Comparison of ENCODE assay signal across 14 cellular contexts in genomic region chr3:52518723-52519444, GRCh38. TPM values are rescaled to one million over a fixed set of nuclear protein-coding genes. Genes with fewer than 3 reads are reported as not detected.
DNase-seq lines count a peak whose midpoint lies in the region; ATAC-seq and TF ChIP-seq lines count a peak whose summit lies in the region.
"Had no signal": no experiment of that assay in that cellular context is flagged by ENCODE, and none has a peak within 500 bp of the region (broad histone marks: within the 10 kb centered on the region; RNA-seq: fewer than 3 reads in every experiment).

No MANE protein-coding gene starts in this region.

- H3K9me3 ChIP-seq in right atrium auricular region (no peaks in the 10 kb centered on the region), T-helper 17 cell (ENCODE audit: control insufficient read depth, low read length, poor library complexity, severe bottlenecking) (no peaks in the 10 kb centered on the region)

- H3K36me3 Mint-ChIP-seq in T-helper 17 cell (ENCODE audit: low read depth), result no peaks in the 10 kb centered on the region
- H3K36me3 Mint-ChIP-seq: naive B cell had no signal

- H3K27ac ChIP-seq in right atrium auricular region, result no peak overlapping the region
- H3K27ac ChIP-seq in rectal smooth muscle tissue (ENCODE audit: low read depth, low read length), result no peak overlapping the region
- H3K27ac ChIP-seq: SK-N-MC had no signal

- H3K27ac Mint-ChIP-seq in T-helper 17 cell, result no peak overlapping the region

- peaks cover 2% of the 10 kb centered on the region for H3K4me1 Mint-ChIP-seq in T-helper 17 cell
- H3K4me1 Mint-ChIP-seq: CD14-positive monocyte, naive B cell had no signal

- H3K36me3 ChIP-seq in right atrium auricular region (peaks cover 9% of the 10 kb centered on the region), rectal smooth muscle tissue (ENCODE audit: control insufficient read depth, insufficient read depth, low read length) (no peaks in the 10 kb centered on the region)

- H3K4me1 ChIP-seq in right atrium auricular region (peaks cover 0 to 6% of the 10 kb centered on the region in 2 donors), rectal smooth muscle tissue (ENCODE audit: control insufficient read depth, insufficient read depth, low read length) (no peaks in the 10 kb centered on the region)

- DNase-seq in COLO829 (ENCODE audit: low spot score) (peak; percentile 73), SW480 (ENCODE audit: low spot score) (peak; percentile 69), right atrium auricular region (ENCODE audit: low spot score) (no peak), T-helper 17 cell (no peak), SW 1271 (lab: John Stamatoyannopoulos, UW) (no peak), COR-L47 (lab: John Stamatoyannopoulos, UW) (no peak), NCI-H2081 treated with DMSO at 0.1 percent for 48 hours (lab: John Stamatoyannopoulos, UW) (no peak)
- DNase-seq: activated CD4-positive, alpha-beta T cell treated with anti-CD3 and anti-CD28 coated beads, Interleukin-2, amount 50 U/mL, for 1 hour; naive B cell; NCI-H510A treated with DMSO at 0.1 percent for 48 hours; stimulated activated naive CD4-positive, alpha-beta T cell treated with Interleukin-2 at 50 U/mL for 16 hours had no signal

- H3K27me3 Mint-ChIP-seq in T-helper 17 cell, result no peaks in the 10 kb centered on the region
- H3K27me3 Mint-ChIP-seq: naive B cell had no signal

- H3K27me3 ChIP-seq in right atrium auricular region (no peaks in the 10 kb centered on the region), rectal smooth muscle tissue (ENCODE audit: control insufficient read depth, insufficient read depth, low read length) (no peaks in the 10 kb centered on the region)

- TF ChIP-seq CTCF in right atrium auricular region (IDR thresholded peaks at IDR 0.05), result no peak

- no peak overlapping the region for H3K9ac ChIP-seq in rectal smooth muscle tissue (ENCODE audit: low read length)

- H3K4me3 ChIP-seq in right atrium auricular region, result peak overlapping the region; percentile 26 to 41
- H3K4me3 ChIP-seq in rectal smooth muscle tissue (ENCODE audit: low read length), result peak overlapping the region; percentile 30
- H3K4me3 ChIP-seq: SK-N-MC had no signal

- H3K4me3 Mint-ChIP-seq in T-helper 17 cell, result no peak overlapping the region
- H3K4me3 Mint-ChIP-seq: CD14-positive monocyte, naive B cell had no signal

- ATAC-seq in T-helper 17 cell, result no peak

RNA-seq across cellular contexts. Expression of gene NT5DC2, which starts 14.8 kb away (rescaled TPM):
- total RNA-seq in right atrium auricular region (100 to 1,000 TPM in 1 of 2 donors, 10 to 100 TPM in 1; 94.0 to 146 TPM), T-helper 17 cell (1 to 10 TPM; 2.3 to 2.5 TPM)

RNA-seq across cellular contexts. Expression of gene UQCC5, which starts 17.5 kb away (rescaled TPM):
- total RNA-seq in right atrium auricular region (1 to 10 TPM; 1.2 to 3.1 TPM), T-helper 17 cell (1 to 10 TPM; 4.9 to 8.0 TPM)

RNA-seq across cellular contexts. Expression of gene STAB1, which starts 23.7 kb away (rescaled TPM):
- total RNA-seq in right atrium auricular region, result 10 to 100 TPM; 46.5 to 62.6 TPM
- 1 to 10 TPM; 1.7 to 4.9 TPM for total RNA-seq in T-helper 17 cell

Comparison
In these comparisons a context has a peak if more than half of its experiments do, and no peak if none do; other contexts are left out.
1. DNase-seq: peak in COLO829 (single experiment) and SW480 (single experiment); none in right atrium auricular region (single experiment), T-helper 17 cell (0 of 3), SW 1271 (0 of 2), COR-L47 (single experiment) and NCI-H2081 treated with DMSO at 0.1 percent for 48 hours (single experiment).
2. RNA of gene NT5DC2, which starts 14.8 kb away (total RNA-seq): 94.0 to 146 TPM in right atrium auricular region; 2.3 to 2.5 TPM in T-helper 17 cell; every median in the first group is over 10 times any median in the second.
3. RNA of gene STAB1, which starts 23.7 kb away (total RNA-seq): 46.5 to 62.6 TPM in right atrium auricular region; 1.7 to 4.9 TPM in T-helper 17 cell; every median in the first group is over 4 times any median in the second.